Comparison of ENCODE assay signal across 8 cellular contexts in genomic region chr22:20456064-20456721, GRCh38. TPM values are rescaled to one million over a fixed set of nuclear protein-coding genes. Genes with fewer than 3 reads are reported as not detected.
A peak's percentile ranks its signal among the peaks of the same experiment; 100 is the strongest.
DNase-seq lines count a peak whose midpoint lies in the region; ATAC-seq, FAIRE-seq and TF ChIP-seq lines count a peak whose summit lies in the region.

No MANE protein-coding gene starts in this region.

- TF ChIP-seq CTCF in coronary artery (IDR thresholded peaks at IDR 0.05) = peak; percentile 77

- peak; percentile 20 for FAIRE-seq in H54 (lab: Jason Lieb, UNC)

- H3K36me3 Mint-ChIP-seq in activated CD4-positive, alpha-beta T cell treated with anti-CD3 and anti-CD28 coated beads for 36 hours (ENCODE audit: low read depth) = peaks cover 13% of the 10 kb centered on the region

- ATAC-seq in activated CD4-positive, alpha-beta T cell treated with anti-CD3 and anti-CD28 coated beads for 36 hours = peak; percentile 95
- ATAC-seq in left lobe of liver = peak; percentile 93
- no peak for ATAC-seq in GM19328 (IDR thresholded peaks at IDR 0.05; ENCODE audit: unreplicated experiment)

- intact Hi-C loops in activated CD4-positive, alpha-beta T cell treated with anti-CD3 and anti-CD28 coated beads for 36 hours (cut with DNase I, micrococcal nuclease) = loop anchor here (1.0 to 10.0 kb wide), 6 partner anchors 25 to 471 kb away; no protein-coding TSS in a partner anchor

- H3K4me3 Mint-ChIP-seq in activated CD4-positive, alpha-beta T cell treated with anti-CD3 and anti-CD28 coated beads for 36 hours = no peak overlapping the region

- peaks cover 20% of the 10 kb centered on the region for H3K4me1 Mint-ChIP-seq in activated CD4-positive, alpha-beta T cell treated with anti-CD3 and anti-CD28 coated beads for 36 hours

- CTCF ChIA-PET in activated CD4-positive, alpha-beta T cell treated with anti-CD3 and anti-CD28 coated beads for 36 hours (lab: Charles Lee) = interaction anchor here (0.7 to 2.9 kb wide), 25 partner anchors 9 to 322 kb away, joined by 3 to 44 read pairs (median 4); partner anchors contain the start of gene DGCR6L

- no peak overlapping the region for H3K4me3 ChIP-seq in coronary artery

- no peaks in the 10 kb centered on the region for H3K27me3 Mint-ChIP-seq in activated CD4-positive, alpha-beta T cell treated with anti-CD3 and anti-CD28 coated beads for 36 hours

- no peaks in the 10 kb centered on the region for H3K9me3 Mint-ChIP-seq in activated CD4-positive, alpha-beta T cell treated with anti-CD3 and anti-CD28 coated beads for 36 hours (ENCODE audit: low read depth)

- no peak for TF ChIP-seq POLR2A in H54 (IDR thresholded peaks at IDR 0.05; ENCODE audit: low read depth, low read length)

- POLR2A ChIA-PET in activated CD4-positive, alpha-beta T cell treated with anti-CD3 and anti-CD28 coated beads for 36 hours (lab: Charles Lee) = no interaction called here

- no peak overlapping the region for H3K27ac ChIP-seq in coronary artery

- peak; percentile 86 for DNase-seq in CD1c-positive myeloid dendritic cell (ENCODE audit: extremely low spot score)
- peak; percentile 67 for DNase-seq in H54 (ENCODE audit: insufficient read length, low spot score)
- peak; percentile 66 for DNase-seq in NCI-H345 (lab: John Stamatoyannopoulos, UW)
- DNase-seq in activated CD4-positive, alpha-beta T cell treated with anti-CD3 and anti-CD28 coated beads for 36 hours = peak; percentile 88
- DNase-seq in coronary artery (ENCODE audit: low spot score) = peak; percentile 84
- peak; percentile 66 for DNase-seq in left lobe of liver (ENCODE audit: low spot score)
- DNase-seq in stimulated activated CD4-positive, alpha-beta T cell treated with anti-CD3 and anti-CD28 coated beads, Interleukin-4, amount 100 ng/mL, for 24 hours = peak; percentile 82

- H3K27ac Mint-ChIP-seq in activated CD4-positive, alpha-beta T cell treated with anti-CD3 and anti-CD28 coated beads for 36 hours = peak overlapping the region; percentile 59

RNA-seq across cellular contexts. Expression of gene SCARF2, which starts 18.6 kb away (rescaled TPM):
- under 1 TPM; 0.39 to 0.46 TPM for total RNA-seq in activated CD4-positive, alpha-beta T cell treated with anti-CD3 and anti-CD28 coated beads for 36 hours
- 2.2 TPM for total RNA-seq in left lobe of liver

RNA-seq across cellular contexts. Expression of gene KLHL22, which starts 39.4 kb away (rescaled TPM):
- total RNA-seq in activated CD4-positive, alpha-beta T cell treated with anti-CD3 and anti-CD28 coated beads for 36 hours = 10 to 100 TPM; 14.1 to 15.2 TPM
- 13.3 TPM for total RNA-seq in left lobe of liver

RNA-seq across cellular contexts. Expression of gene MED15, which starts 51.2 kb away (rescaled TPM):
- total RNA-seq in activated CD4-positive, alpha-beta T cell treated with anti-CD3 and anti-CD28 coated beads for 36 hours = 100 to 1,000 TPM in 1 of 2 experiments, 10 to 100 TPM in 1; 84.4 to 107 TPM
- 26.2 TPM for total RNA-seq in left lobe of liver
